In genomic region chr11:72706579-72706978, GRCh38 we compare ENCODE assay signal across 24 cellular contexts. TPM values are rescaled to one million over a fixed set of nuclear protein-coding genes. Genes with fewer than 3 reads are reported as not detected.
A peak's percentile ranks its signal among the peaks of the same experiment; 100 is the strongest.
DNase-seq lines count a peak whose midpoint lies in the region; ATAC-seq and TF ChIP-seq lines count a peak whose summit lies in the region.
"Had no signal": no experiment of that assay in that cellular context is flagged by ENCODE, and none has a peak within 500 bp of the region (broad histone marks: within the 10 kb centered on the region; RNA-seq: fewer than 3 reads in every experiment).

No MANE protein-coding gene starts in this region.

- H3K9ac ChIP-seq in HUES48 (ENCODE audit: low read depth, low read length) (no peak overlapping the region), PC-3 (ENCODE audit: low read length) (no peak overlapping the region)

- no peaks in the 10 kb centered on the region for H3K4me1 ChIP-seq in CD8-positive, alpha-beta T cell (ENCODE audit: insufficient read depth, low read length)
- peaks cover 36% of the 10 kb centered on the region for H3K4me1 ChIP-seq in HUES48 (ENCODE audit: control insufficient read depth, insufficient read depth, low read length)
- no peaks in the 10 kb centered on the region for H3K4me1 ChIP-seq in PC-3 (ENCODE audit: insufficient read depth, low read length)
- H3K4me1 ChIP-seq: foreskin keratinocyte, prostate gland had no signal

- H3K36me3 Mint-ChIP-seq in CD8-positive, alpha-beta T cell: peaks cover 85% of the 10 kb centered on the region
- peaks cover 53% of the 10 kb centered on the region for H3K36me3 Mint-ChIP-seq in nephron (ENCODE audit: low read depth)

- no peak for DNase-seq in CD8-positive, alpha-beta T cell
- peak; percentile 58 for DNase-seq in ecto neural progenitor cell (ENCODE audit: low spot score)
- no peak for DNase-seq in PC-3
- DNase-seq in T-helper 2 cell: no peak
- DNase-seq in T-helper 1 cell: no peak
- DNase-seq: activated B cell treated with CpG ODN at 0.5 μM for 24 hours; activated naive CD8-positive, alpha-beta T cell treated with anti-CD3 and anti-CD28 coated beads, Interleukin-2, amount 50 U/mL, for 24 hours; brain microvascular endothelial cell; cortex of kidney; DMS79 treated with DMSO at 0.1 percent for 48 hours; foreskin keratinocyte; islet precursor cell; Karpas-422; lower lobe of right lung; NCI-H1930; NCI-H446; stimulated activated CD4-positive, alpha-beta T cell treated with anti-CD3 and anti-CD28 coated beads, Interleukin-1b, Interleukin-23, amount 100 ng/mL, for 48 hours; stimulated activated naive CD4-positive, alpha-beta T cell treated with Interleukin-2 at 50 U/mL for 16 hours had no signal

- no peaks in the 10 kb centered on the region for H3F3A ChIP-seq in PC-3 (ENCODE audit: low read length, unreplicated experiment)

- peaks cover 2% of the 10 kb centered on the region for H3K4me1 Mint-ChIP-seq in CD8-positive, alpha-beta T cell (ENCODE audit: low read depth)
- H3K4me1 Mint-ChIP-seq in nephron: peaks cover 50% of the 10 kb centered on the region
- H3K4me1 Mint-ChIP-seq: activated naive CD8-positive, alpha-beta T cell treated with anti-CD3 and anti-CD28 coated beads, Interleukin-2, amount 50 U/mL, for 24 hours had no signal

- intact Hi-C loops in CD8-positive, alpha-beta T cell (cut with DNase I, micrococcal nuclease): no loop called here
- intact Hi-C loops in PC-3 (cut with micrococcal nuclease): no loop called here

- H3K79me2 ChIP-seq in PC-3 (ENCODE audit: low read length): no peaks in the 10 kb centered on the region
- H3K79me2 ChIP-seq: hepatocyte had no signal

- no peak overlapping the region for H3K4me3 ChIP-seq in CD8-positive, alpha-beta T cell (ENCODE audit: low read depth, low read length)
- no peak overlapping the region for H3K4me3 ChIP-seq in HUES48 (ENCODE audit: low read depth, low read length)
- no peak overlapping the region for H3K4me3 ChIP-seq in PC-3 (ENCODE audit: low read length)
- H3K4me3 ChIP-seq: hepatocyte, lower lobe of right lung, prostate gland, thyroid gland had no signal

- H3K4me3 Mint-ChIP-seq in CD8-positive, alpha-beta T cell: no peak overlapping the region
- peak overlapping the region in 2 of 3 experiments; percentile 18 to 33 for H3K4me3 Mint-ChIP-seq in nephron
- H3K4me3 Mint-ChIP-seq: activated B cell treated with CpG ODN at 0.5 μM for 24 hours; activated naive CD8-positive, alpha-beta T cell treated with anti-CD3 and anti-CD28 coated beads, Interleukin-2, amount 50 U/mL, for 24 hours; T-helper 2 cell treated with Interferon-gamma antibody and Interleukin-4, amounts not matched to agents 5 μg/mL and 100 μg/mL, for 36 hours had no signal

- POLR2A ChIA-PET in CD8-positive, alpha-beta T cell (lab: Charles Lee): no interaction called here
- POLR2A ChIA-PET in PC-3 (lab: Charles Lee; ENCODE audit: unreplicated experiment): no interaction called here

- H3K9me3 Mint-ChIP-seq in CD8-positive, alpha-beta T cell: no peaks in the 10 kb centered on the region
- no peaks in the 10 kb centered on the region for H3K9me3 Mint-ChIP-seq in nephron
- H3K9me3 Mint-ChIP-seq: activated B cell treated with CpG ODN at 0.5 μM for 24 hours; activated naive CD8-positive, alpha-beta T cell treated with anti-CD3 and anti-CD28 coated beads, Interleukin-2, amount 50 U/mL, for 24 hours; T-helper 2 cell treated with Interferon-gamma antibody and Interleukin-4, amounts not matched to agents 5 μg/mL and 100 μg/mL, for 36 hours had no signal

- CTCF ChIA-PET in CD8-positive, alpha-beta T cell (lab: Charles Lee): no interaction called here
- CTCF ChIA-PET in PC-3 (lab: Charles Lee): no interaction called here

- peak overlapping the region; percentile 52 for H3K27ac Mint-ChIP-seq in CD8-positive, alpha-beta T cell
- peak overlapping the region; percentile 98 to 99 (median 99) for H3K27ac Mint-ChIP-seq in nephron
- H3K27ac Mint-ChIP-seq: activated B cell treated with CpG ODN at 0.5 μM for 24 hours; activated naive CD8-positive, alpha-beta T cell treated with anti-CD3 and anti-CD28 coated beads, Interleukin-2, amount 50 U/mL, for 24 hours; T-helper 2 cell treated with Interferon-gamma antibody and Interleukin-4, amounts not matched to agents 5 μg/mL and 100 μg/mL, for 36 hours had no signal

- no peak overlapping the region for H2AFZ ChIP-seq in PC-3 (ENCODE audit: low read length)
- H2AFZ ChIP-seq: hepatocyte had no signal

- H3K27me3 ChIP-seq in CD8-positive, alpha-beta T cell (ENCODE audit: insufficient read depth, low read length): no peaks in the 10 kb centered on the region
- H3K27me3 ChIP-seq in HUES48 (ENCODE audit: control insufficient read depth, insufficient read depth, low read length) (no peaks in the 10 kb centered on the region), PC-3 (ENCODE audit: low read length) (no peaks in the 10 kb centered on the region)
- H3K27me3 ChIP-seq: brain microvascular endothelial cell, foreskin keratinocyte, hepatocyte, thyroid gland had no signal

- no peak overlapping the region for H3K27ac ChIP-seq in CD8-positive, alpha-beta T cell (ENCODE audit: low read depth, low read length)
- H3K27ac ChIP-seq in HUES48 (ENCODE audit: low read depth, low read length) (peak overlapping the region; percentile 75), PC-3 (ENCODE audit: low read length) (no peak overlapping the region)
- H3K27ac ChIP-seq: brain microvascular endothelial cell, foreskin keratinocyte, hepatocyte, lower lobe of right lung, prostate gland had no signal

- H4K20me1 ChIP-seq in PC-3 (ENCODE audit: low read length): no peaks in the 10 kb centered on the region

- peaks cover 62% of the 10 kb centered on the region for H3K36me3 ChIP-seq in CD8-positive, alpha-beta T cell (ENCODE audit: insufficient read depth, low read length)
- H3K36me3 ChIP-seq in HUES48 (ENCODE audit: control insufficient read depth, insufficient read depth, low read length) (peaks cover 57% of the 10 kb centered on the region), PC-3 (ENCODE audit: low read depth, low read length) (peaks cover 18% of the 10 kb centered on the region)

- no TSS peak for BruUV-seq in PC-3 (replicated peaks; lab: Mats Ljungman, UMichigan)

- H3K4me2 ChIP-seq in PC-3 (ENCODE audit: low read length): no peak overlapping the region
- H3K4me2 ChIP-seq: hepatocyte had no signal

- H3K9me3 ChIP-seq in CD8-positive, alpha-beta T cell (ENCODE audit: low read length): no peaks in the 10 kb centered on the region
- H3K9me3 ChIP-seq in HUES48 (ENCODE audit: control insufficient read depth, insufficient read depth, low read length) (no peaks in the 10 kb centered on the region), PC-3 (ENCODE audit: low read length) (no peaks in the 10 kb centered on the region)
- H3K9me3 ChIP-seq: lower lobe of right lung, prostate gland, thyroid gland had no signal

- H3K27me3 Mint-ChIP-seq in CD8-positive, alpha-beta T cell (ENCODE audit: low read depth): no peaks in the 10 kb centered on the region
- H3K27me3 Mint-ChIP-seq in nephron (ENCODE audit: low read depth): no peaks in the 10 kb centered on the region
- H3K27me3 Mint-ChIP-seq: activated B cell treated with CpG ODN at 0.5 μM for 24 hours; activated naive CD8-positive, alpha-beta T cell treated with anti-CD3 and anti-CD28 coated beads, Interleukin-2, amount 50 U/mL, for 24 hours had no signal

- no peak for ATAC-seq in CD8-positive, alpha-beta T cell
- ATAC-seq in PC-3: no peak
- ATAC-seq: activated naive CD8-positive, alpha-beta T cell treated with anti-CD3 and anti-CD28 coated beads, Interleukin-2, amount 50 U/mL, for 24 hours; foreskin keratinocyte; lower lobe of right lung had no signal

- no peaks in the 10 kb centered on the region for H3K9me2 ChIP-seq in PC-3 (replicated peaks; ENCODE audit: low read length)

- no peak for TF ChIP-seq CTCF in CD8-positive, alpha-beta T cell (IDR thresholded peaks at IDR 0.05)
- TF ChIP-seq CTCF in nephron (IDR thresholded peaks at IDR 0.05; ENCODE audit: unreplicated experiment in 3 of 3) (no peak), PC-3 (conservative IDR thresholded peaks at IDR 0.05; ENCODE audit: low read depth, low read length) (no peak)

RNA-seq across cellular contexts. Expression of gene PDE2A, which starts 32.4 kb away (rescaled TPM):
- 1 to 10 TPM; 3.8 to 4.2 TPM for total RNA-seq in CD8-positive, alpha-beta T cell
- total RNA-seq in PC-3 (2014; rRNA removed): 2.6 and 2.7 TPM in 2 replicates

RNA-seq across cellular contexts. Expression of gene ARAP1, which starts 45.6 kb away (rescaled TPM):
- 10 to 100 TPM; 93.5 to 95.2 TPM for total RNA-seq in CD8-positive, alpha-beta T cell
- total RNA-seq in PC-3 (2014; rRNA removed): 86.2 and 124 TPM in 2 replicates
